In the genomic region with DNA sequence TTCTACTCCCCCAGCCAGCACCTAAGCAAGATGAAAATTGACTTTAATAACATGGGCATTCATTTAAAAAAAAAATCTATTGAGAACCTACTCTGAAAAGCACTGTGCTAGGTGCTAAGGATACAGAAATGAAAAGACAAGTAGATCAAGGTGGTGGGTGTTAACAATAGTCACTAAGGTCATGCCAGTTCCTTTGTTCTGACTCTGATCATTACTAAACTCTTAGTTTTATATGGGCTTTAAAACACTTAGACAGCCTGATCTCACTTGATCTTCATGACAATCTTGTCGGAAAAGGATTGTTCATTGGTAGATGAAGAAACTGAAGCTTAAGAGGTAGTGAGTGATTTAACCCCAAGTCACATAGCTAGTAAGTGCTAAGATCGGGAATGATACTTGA, we compare ENCODE assay signal across 21 cellular contexts.
DNase-seq lines count a peak whose midpoint lies in the region; ATAC-seq lines count a peak whose summit lies in the region.
"Had no signal": no experiment of that assay in that cellular context is flagged by ENCODE, and none has a peak within 500 bp of the region (broad histone marks: within the 10 kb centered on the region; RNA-seq: fewer than 3 reads in every experiment).

No MANE protein-coding gene starts in this region.

- peaks cover 0 to 9% of the 10 kb centered on the region in 2 donors for H3K4me1 ChIP-seq in esophagus (ENCODE audit: control insufficient read depth in 2 of 2, insufficient read depth in 2 of 2, low read length in 1 of 2)
- H3K4me1 ChIP-seq: BE2C, HAP-1 had no signal

- no peak overlapping the region for H3K27ac Mint-ChIP-seq in activated naive CD8-positive, alpha-beta T cell treated with anti-CD3 and anti-CD28 coated beads, Interleukin-2, amount 50 U/mL, for 24 hours
- H3K27ac Mint-ChIP-seq in activated naive CD8-positive, alpha-beta T cell treated with anti-CD3 and anti-CD28 coated beads for 36 hours, result no peak overlapping the region
- H3K27ac Mint-ChIP-seq in stimulated activated effector memory CD8-positive, alpha-beta T cell treated with anti-CD3 and anti-CD28 coated beads, Interleukin-12 subunit alpha, Interleukin-12 subunit beta, amount 100 ng/mL, for 72 hours, result no peak overlapping the region
- H3K27ac Mint-ChIP-seq: CD4-positive, alpha-beta T cell; CD8-positive, alpha-beta memory T cell; HFFc6 had no signal

- H3K9me3 Mint-ChIP-seq in activated naive CD8-positive, alpha-beta T cell treated with anti-CD3 and anti-CD28 coated beads, Interleukin-2, amount 50 U/mL, for 24 hours, result no peaks in the 10 kb centered on the region
- peaks cover 1% of the 10 kb centered on the region for H3K9me3 Mint-ChIP-seq in activated naive CD8-positive, alpha-beta T cell treated with anti-CD3 and anti-CD28 coated beads for 36 hours
- H3K9me3 Mint-ChIP-seq in stimulated activated effector memory CD8-positive, alpha-beta T cell treated with anti-CD3 and anti-CD28 coated beads, Interleukin-12 subunit alpha, Interleukin-12 subunit beta, amount 100 ng/mL, for 72 hours, result no peaks in the 10 kb centered on the region
- H3K9me3 Mint-ChIP-seq: CD4-positive, alpha-beta T cell; CD8-positive, alpha-beta memory T cell; HFFc6 had no signal

- no peaks in the 10 kb centered on the region for H3K27me3 ChIP-seq in esophagus (ENCODE audit: control insufficient read depth in 1 of 2, insufficient read depth in 2 of 2, low read length in 2 of 2)
- H3K27me3 ChIP-seq: BLaER1 treated with 17β-estradiol and CSF1 and Interleukin-3, amounts not matched to agents 10 nM and 100 nM had no signal

- no peak overlapping the region for H3K4me3 Mint-ChIP-seq in activated naive CD8-positive, alpha-beta T cell treated with anti-CD3 and anti-CD28 coated beads, Interleukin-2, amount 50 U/mL, for 24 hours
- H3K4me3 Mint-ChIP-seq in activated naive CD8-positive, alpha-beta T cell treated with anti-CD3 and anti-CD28 coated beads for 36 hours, result no peak overlapping the region
- H3K4me3 Mint-ChIP-seq in stimulated activated effector memory CD8-positive, alpha-beta T cell treated with anti-CD3 and anti-CD28 coated beads, Interleukin-12 subunit alpha, Interleukin-12 subunit beta, amount 100 ng/mL, for 72 hours, result no peak overlapping the region
- H3K4me3 Mint-ChIP-seq: CD14-positive monocyte; CD4-positive, alpha-beta T cell; CD8-positive, alpha-beta memory T cell; HFFc6 had no signal

- peaks cover 10% of the 10 kb centered on the region for H3K4me1 Mint-ChIP-seq in activated naive CD8-positive, alpha-beta T cell treated with anti-CD3 and anti-CD28 coated beads, Interleukin-2, amount 50 U/mL, for 24 hours
- H3K4me1 Mint-ChIP-seq in activated naive CD8-positive, alpha-beta T cell treated with anti-CD3 and anti-CD28 coated beads for 36 hours, result peaks cover 5% of the 10 kb centered on the region
- H3K4me1 Mint-ChIP-seq in stimulated activated effector memory CD8-positive, alpha-beta T cell treated with anti-CD3 and anti-CD28 coated beads, Interleukin-12 subunit alpha, Interleukin-12 subunit beta, amount 100 ng/mL, for 72 hours, result peaks cover 15% of the 10 kb centered on the region
- H3K4me1 Mint-ChIP-seq: CD8-positive, alpha-beta memory T cell had no signal

- no peaks in the 10 kb centered on the region for H3K36me3 ChIP-seq in esophagus (ENCODE audit: control insufficient read depth in 2 of 2, insufficient read depth in 2 of 2, low read length in 1 of 2)
- H3K36me3 ChIP-seq: BE2C; BLaER1 treated with 17β-estradiol and CSF1 and Interleukin-3, amounts not matched to agents 10 nM and 100 nM; HAP-1 had no signal

- no peak for DNase-seq in activated naive CD8-positive, alpha-beta T cell treated with anti-CD3 and anti-CD28 coated beads, Interleukin-2, amount 50 U/mL, for 24 hours
- DNase-seq in activated naive CD8-positive, alpha-beta T cell treated with anti-CD3 and anti-CD28 coated beads for 36 hours, result no peak
- DNase-seq in stimulated activated effector memory CD8-positive, alpha-beta T cell treated with anti-CD3 and anti-CD28 coated beads, Interleukin-12 subunit alpha, Interleukin-12 subunit beta, amount 100 ng/mL, for 72 hours (ENCODE audit: low spot score in 2 of 2), result no peak
- DNase-seq in NCI-H2171 (lab: John Stamatoyannopoulos, UW), result no peak
- DNase-seq in medulla oblongata (ENCODE audit: extremely low spot score), result no peak
- DNase-seq: 8988T; ACHN; AML-193; BE2C; CD4-positive, alpha-beta T cell; CD8-positive, alpha-beta memory T cell; DMS53; DMS79 treated with DMSO at 0.1 percent for 48 hours; GF-D8; GOT3; HFFc6 had no signal

- no peaks in the 10 kb centered on the region for H3K36me3 Mint-ChIP-seq in activated naive CD8-positive, alpha-beta T cell treated with anti-CD3 and anti-CD28 coated beads, Interleukin-2, amount 50 U/mL, for 24 hours (ENCODE audit: low read depth)
- H3K36me3 Mint-ChIP-seq in activated naive CD8-positive, alpha-beta T cell treated with anti-CD3 and anti-CD28 coated beads for 36 hours, result no peaks in the 10 kb centered on the region
- no peaks in the 10 kb centered on the region for H3K36me3 Mint-ChIP-seq in stimulated activated effector memory CD8-positive, alpha-beta T cell treated with anti-CD3 and anti-CD28 coated beads, Interleukin-12 subunit alpha, Interleukin-12 subunit beta, amount 100 ng/mL, for 72 hours
- H3K36me3 Mint-ChIP-seq: CD14-positive monocyte; CD8-positive, alpha-beta memory T cell had no signal

- no peaks in the 10 kb centered on the region for H3K9me3 ChIP-seq in esophagus (ENCODE audit: control insufficient read depth in 2 of 2, insufficient read depth in 1 of 2, low read depth in 1 of 2, low read length in 1 of 2)
- H3K9me3 ChIP-seq: BE2C, HAP-1 had no signal

- H3K4me3 ChIP-seq in esophagus (ENCODE audit: low read depth in 1 of 2, low read length in 2 of 2), result no peak overlapping the region
- H3K4me3 ChIP-seq: A549; BLaER1 treated with 17β-estradiol and CSF1 and Interleukin-3, amounts not matched to agents 10 nM and 100 nM; HAP-1 had no signal

- peak overlapping the region; percentile 0 to 32 for H3K27ac ChIP-seq in esophagus (ENCODE audit: low read depth in 2 of 2, low read length in 1 of 2)
- H3K27ac ChIP-seq: A549; BLaER1 treated with 17β-estradiol and CSF1 and Interleukin-3, amounts not matched to agents 10 nM and 100 nM had no signal

- 83 to 86% methylated on average over 2 of the region's 2 CpGs for WGBS in esophagus, 2 donors

- ATAC-seq in activated naive CD8-positive, alpha-beta T cell treated with anti-CD3 and anti-CD28 coated beads, Interleukin-2, amount 50 U/mL, for 24 hours, result peak; percentile 21
- ATAC-seq in stimulated activated effector memory CD8-positive, alpha-beta T cell treated with anti-CD3 and anti-CD28 coated beads, Interleukin-12 subunit alpha, Interleukin-12 subunit beta, amount 100 ng/mL, for 72 hours, result peak; percentile 74
- ATAC-seq: A549 had no signal

- H3K27me3 Mint-ChIP-seq in activated naive CD8-positive, alpha-beta T cell treated with anti-CD3 and anti-CD28 coated beads, Interleukin-2, amount 50 U/mL, for 24 hours, result peaks cover 2% of the 10 kb centered on the region
- H3K27me3 Mint-ChIP-seq in activated naive CD8-positive, alpha-beta T cell treated with anti-CD3 and anti-CD28 coated beads for 36 hours, result peaks cover 3% of the 10 kb centered on the region
- H3K27me3 Mint-ChIP-seq: CD4-positive, alpha-beta T cell; CD8-positive, alpha-beta memory T cell had no signal
